ENCODE assay signal across 8 cellular contexts in genomic region chr3:37956353-37957184, GRCh38. TPM values are rescaled to one million over a fixed set of nuclear protein-coding genes. Genes with fewer than 3 reads are reported as not detected.
A peak's percentile ranks its signal among the peaks of the same experiment; 100 is the strongest.
DNase-seq lines count a peak whose midpoint lies in the region; ATAC-seq, FAIRE-seq and TF ChIP-seq lines count a peak whose summit lies in the region.

No MANE protein-coding gene starts in this region.

- H3K27ac Mint-ChIP-seq in natural killer cell treated with Interleukin-12 subunit alpha and Interleukin-12 subunit beta and Interleukin-15 and Interleukin-18, amount 100 ng/mL, for 72 hours: peak overlapping the region; percentile 49 to 62

- H3K4me2 ChIP-seq in HepG2 (ENCODE audit: low read depth, low read length): no peak overlapping the region

- no peak for FAIRE-seq in HepG2 (lab: Jason Lieb, UNC)

- no peak overlapping the region for H2AFZ ChIP-seq in HepG2 (ENCODE audit: low read length)

- POLR2A ChIA-PET in HepG2 (lab: Yijun Ruan, JAX): interaction anchor here (1.0 kb wide), 1 partner anchor 47 kb away, joined by 3 read pairs; no protein-coding TSS in a partner anchor

- H3K36me3 ChIP-seq in liver (ENCODE audit: control insufficient read depth in 4 of 4, insufficient read depth in 3 of 4, low read depth in 1 of 4, low read length in 3 of 4) (peaks cover 0 to 5% (median 1%) of the 10 kb centered on the region in 4 donors), HepG2 (replicated peaks in 1 of 2; ENCODE audit: control insufficient read depth in 1 of 2, insufficient read depth in 2 of 2, low read length in 2 of 2) (peaks cover 15 to 53% of the 10 kb centered on the region in 2 experiments), aorta (ENCODE audit: control insufficient read depth in 1 of 2, insufficient read depth in 2 of 2, low read length in 1 of 2) (no peaks in the 10 kb centered on the region)

- no peaks in the 10 kb centered on the region for H3K27me3 Mint-ChIP-seq in natural killer cell treated with Interleukin-12 subunit alpha and Interleukin-12 subunit beta and Interleukin-15 and Interleukin-18, amount 100 ng/mL, for 72 hours

- ATAC-seq in HepG2 (no peak), aorta (ENCODE audit: low FRiP score) (no peak), HG03039 (IDR thresholded peaks at IDR 0.05; ENCODE audit: unreplicated experiment) (no peak), HG02571 (IDR thresholded peaks at IDR 0.05; ENCODE audit: unreplicated experiment) (no peak)
- no peak for ATAC-seq in natural killer cell treated with Interleukin-12 subunit alpha and Interleukin-12 subunit beta and Interleukin-15 and Interleukin-18, amount 100 ng/mL, for 72 hours

- no peak for TF ChIP-seq POLR2A in HepG2 (IDR thresholded peaks at IDR 0.05; ENCODE audit: insufficient read depth in 1 of 2, low read depth in 2 of 2, low read length in 2 of 2)

- H4K20me1 ChIP-seq in HepG2 (ENCODE audit: insufficient read depth, low read length): no peaks in the 10 kb centered on the region

- H3K27me3 ChIP-seq in liver (ENCODE audit: control insufficient read depth in 4 of 4, insufficient read depth in 4 of 4, low read length in 3 of 4) (no peaks in the 10 kb centered on the region), HepG2 (ENCODE audit: control insufficient read depth in 1 of 2, insufficient read depth in 2 of 2, low read length in 2 of 2) (no peaks in the 10 kb centered on the region), aorta (ENCODE audit: control insufficient read depth in 1 of 2, insufficient read depth in 2 of 2, low read length in 1 of 2) (no peaks in the 10 kb centered on the region)

- TF ChIP-seq EP300 in HepG2 (IDR thresholded peaks at IDR 0.05; ENCODE audit: low read depth in 2 of 2, low read length in 2 of 2) (no peak), HepG2 (CRISPR knock-in tag; IDR thresholded peaks at IDR 0.05; ENCODE audit: borderline replicate concordance) (no peak)

- H3K9me3 ChIP-seq in liver (ENCODE audit: control insufficient read depth in 4 of 4, low read length in 3 of 4) (no peaks in the 10 kb centered on the region), HepG2 (ENCODE audit: low read length) (no peaks in the 10 kb centered on the region), aorta (ENCODE audit: control insufficient read depth, low read length) (no peaks in the 10 kb centered on the region)

- no peak overlapping the region for H3K27ac ChIP-seq in liver (ENCODE audit: low read depth in 1 of 2, low read length in 2 of 2)
- no peak overlapping the region for H3K27ac ChIP-seq in HepG2 (ENCODE audit: extremely low read length, insufficient read depth, low read length)
- H3K27ac ChIP-seq in coronary artery: peak overlapping the region; percentile 58 to 86
- H3K27ac ChIP-seq in aorta (ENCODE audit: low read depth in 1 of 2, low read length in 2 of 2): peak overlapping the region; percentile 74 to 84

- no peaks in the 10 kb centered on the region for H3K79me2 ChIP-seq in HepG2 (ENCODE audit: insufficient read depth, low read length)

- no TSS peak for BruUV-seq in HepG2 (replicated peaks; lab: Mats Ljungman, UMichigan)

- H3K4me3 Mint-ChIP-seq in natural killer cell treated with Interleukin-12 subunit alpha and Interleukin-12 subunit beta and Interleukin-15 and Interleukin-18, amount 100 ng/mL, for 72 hours: no peak overlapping the region

- CTCF ChIA-PET in HepG2 (lab: Yijun Ruan, JAX; ENCODE audit: low intra/inter-chr PET ratio, low total read pairs): no interaction called here

- no peak for DNase-seq in HepG2 (ENCODE audit: low spot score)
- no peak for DNase-seq in coronary artery (ENCODE audit: low spot score)
- DNase-seq in natural killer cell treated with Interleukin-12 subunit alpha and Interleukin-12 subunit beta and Interleukin-15 and Interleukin-18, amount 100 ng/mL, for 72 hours (ENCODE audit: low spot score): no peak
- no peak for DNase-seq in aorta
- no peak for DNase-seq in DMS79 (lab: John Stamatoyannopoulos, UW)

- 57% methylated on average over 2 of the region's 2 CpGs for WGBS in liver
- WGBS in HepG2 (ENCODE audit: low lambda C conversion rate): 95% methylated on average over 2 of the region's 2 CpGs
- 28 to 57% methylated on average over 2 of the region's 2 CpGs for WGBS in aorta, 2 donors

- in situ Hi-C loops in HepG2 (cut with HindIII; ENCODE audit: extremely low pct_ligation_motif_present, low pct_unique_long_range_greater_than_20kb): no loop called here

- H3K9me3 Mint-ChIP-seq in natural killer cell treated with Interleukin-12 subunit alpha and Interleukin-12 subunit beta and Interleukin-15 and Interleukin-18, amount 100 ng/mL, for 72 hours: no peaks in the 10 kb centered on the region

- TF ChIP-seq CTCF in liver (IDR thresholded peaks at IDR 0.05; ENCODE audit: low read depth, low read length, missing input control) (no peak), HepG2 (CRISPR knock-in tag; IDR thresholded peaks at IDR 0.05) (no peak), coronary artery (IDR thresholded peaks at IDR 0.05) (no peak)

- H3K4me1 ChIP-seq in liver (ENCODE audit: control insufficient read depth in 4 of 4, insufficient read depth in 4 of 4, low read length in 3 of 4): peaks cover 2 to 11% (median 4%) of the 10 kb centered on the region in 4 donors
- peaks cover 4% of the 10 kb centered on the region for H3K4me1 ChIP-seq in HepG2 (ENCODE audit: insufficient read depth, low read length)
- H3K4me1 ChIP-seq in aorta (ENCODE audit: control insufficient read depth in 1 of 2, insufficient read depth in 2 of 2, low read length in 2 of 2): peaks cover 3 to 4% of the 10 kb centered on the region in 2 donors

- no peak for TF ChIP-seq RAD21 in liver (IDR thresholded peaks at IDR 0.05)
- no peak for TF ChIP-seq RAD21 in HepG2 (CRISPR knock-in tag; IDR thresholded peaks at IDR 0.05)

- peaks cover 3 to 7% of the 10 kb centered on the region in 2 donors for H3K4me1 Mint-ChIP-seq in natural killer cell treated with Interleukin-12 subunit alpha and Interleukin-12 subunit beta and Interleukin-15 and Interleukin-18, amount 100 ng/mL, for 72 hours (ENCODE audit: low read depth in 2 of 2)

- H3K9ac ChIP-seq in liver (ENCODE audit: low read depth in 1 of 2, low read length in 2 of 2) (no peak overlapping the region), HepG2 (ENCODE audit: insufficient read depth, low read depth, low read length) (no peak overlapping the region)

- H3K36me3 Mint-ChIP-seq in natural killer cell treated with Interleukin-12 subunit alpha and Interleukin-12 subunit beta and Interleukin-15 and Interleukin-18, amount 100 ng/mL, for 72 hours: no peaks in the 10 kb centered on the region

- intact Hi-C loops in HepG2 (cut with micrococcal nuclease; ENCODE audit: unreplicated experiment) (no loop called here), aorta (cut with DNase I) (no loop called here)

- H3K4me3 ChIP-seq in liver (ENCODE audit: low read depth in 1 of 3, low read length in 3 of 3): no peak overlapping the region
- no peak overlapping the region for H3K4me3 ChIP-seq in HepG2 (replicated peaks in 1 of 3; ENCODE audit: insufficient read depth in 1 of 3, low read depth in 2 of 3, low read length in 3 of 3)
- no peak overlapping the region for H3K4me3 ChIP-seq in coronary artery
- H3K4me3 ChIP-seq in aorta (ENCODE audit: low read length in 2 of 2): no peak overlapping the region

TF ChIP-seq in liver, 16 proteins besides CTCF, POLR2A, EP300 and RAD21 (continues in another document):
- TF ChIP-seq TAF1 (conservative IDR thresholded peaks at IDR 0.05): no peak

TF ChIP-seq in HepG2, 621 proteins besides CTCF, POLR2A, EP300 and RAD21 (continues in another document):
- TF ChIP-seq FOXK2 (IDR thresholded peaks at IDR 0.05): no peak
- TF ChIP-seq, protein P1, sequence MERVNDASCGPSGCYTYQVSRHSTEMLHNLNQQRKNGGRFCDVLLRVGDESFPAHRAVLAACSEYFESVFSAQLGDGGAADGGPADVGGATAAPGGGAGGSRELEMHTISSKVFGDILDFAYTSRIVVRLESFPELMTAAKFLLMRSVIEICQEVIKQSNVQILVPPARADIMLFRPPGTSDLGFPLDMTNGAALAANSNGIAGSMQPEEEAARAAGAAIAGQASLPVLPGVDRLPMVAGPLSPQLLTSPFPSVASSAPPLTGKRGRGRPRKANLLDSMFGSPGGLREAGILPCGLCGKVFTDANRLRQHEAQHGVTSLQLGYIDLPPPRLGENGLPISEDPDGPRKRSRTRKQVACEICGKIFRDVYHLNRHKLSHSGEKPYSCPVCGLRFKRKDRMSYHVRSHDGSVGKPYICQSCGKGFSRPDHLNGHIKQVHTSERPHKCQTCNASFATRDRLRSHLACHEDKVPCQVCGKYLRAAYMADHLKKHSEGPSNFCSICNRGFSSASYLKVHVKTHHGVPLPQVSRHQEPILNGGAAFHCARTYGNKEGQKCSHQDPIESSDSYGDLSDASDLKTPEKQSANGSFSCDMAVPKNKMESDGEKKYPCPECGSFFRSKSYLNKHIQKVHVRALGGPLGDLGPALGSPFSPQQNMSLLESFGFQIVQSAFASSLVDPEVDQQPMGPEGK (CRISPR knock-in tag; IDR thresholded peaks at IDR 0.05): no peak

RNA-seq across cellular contexts. Expression of gene VILL, which starts 34.0 kb away (rescaled TPM):
- total RNA-seq in liver: 1 to 10 TPM; 2.2 to 3.5 TPM
- 1 to 10 TPM in 1 of 2 donors, under 1 TPM in 1; 0.88 to 1.1 TPM for polyA plus RNA-seq in liver
- total RNA-seq in HepG2 (2016; rRNA removed; fragmentation: Illumina TruSeq; extraction: Trizol): 3.2 and 4.0 TPM in 2 replicates
- 4.3 and 5.3 TPM in 2 replicates for total RNA-seq in HepG2 (2016; cell fraction: cytosol; rRNA removed; fragmentation: Illumina TruSeq; extraction: Trizol; ENCODE audit: low read depth)
- 2.3 and 4.1 TPM in 2 replicates for total RNA-seq in HepG2 (2016; cell fraction: insoluble cytoplasmic fraction; rRNA removed; fragmentation: Illumina TruSeq; extraction: Trizol)
- total RNA-seq in HepG2 (2016; cell fraction: membrane; rRNA removed; fragmentation: Illumina TruSeq; extraction: Trizol): 3.3 and 5.4 TPM in 2 replicates
- total RNA-seq in HepG2 (2016; cell fraction: nucleus; rRNA removed; fragmentation: Illumina TruSeq; extraction: Trizol): 2.0 and 2.1 TPM in 2 replicates
- polyA plus RNA-seq in HepG2 (2011; rRNA removed): 5.3 and 7.5 TPM in 2 replicates
- polyA plus RNA-seq in HepG2 (2011; cell fraction: cytosol; rRNA removed): 5.6 and 9.0 TPM in 2 replicates
- polyA plus RNA-seq in HepG2 (2011; cell fraction: nucleus; rRNA removed): 8.6 and 9.9 TPM in 2 replicates
- polyA plus RNA-seq in HepG2 (2012): 2.1 and 2.6 TPM in 2 replicates
- polyA plus RNA-seq in HepG2 (2016; cell fraction: cytosol; fragmentation: Illumina TruSeq; extraction: Trizol; ENCODE audit: low read depth): 4.2 and 6.5 TPM in 2 replicates
- 2.0 and 2.3 TPM in 2 replicates for polyA plus RNA-seq in HepG2 (2016; cell fraction: insoluble cytoplasmic fraction; fragmentation: Illumina TruSeq; extraction: Trizol; ENCODE audit: low read depth)
- polyA plus RNA-seq in HepG2 (2016; cell fraction: membrane; fragmentation: Illumina TruSeq; extraction: Trizol; ENCODE audit: low read depth): 3.5 and 5.1 TPM in 2 replicates
- 2.0 and 2.9 TPM in 2 replicates for polyA plus RNA-seq in HepG2 (2016; cell fraction: nucleus; fragmentation: Illumina TruSeq; extraction: Trizol; ENCODE audit: insufficient read depth, low read depth)
- polyA minus RNA-seq in HepG2 (2011; rRNA and poly(A)+ RNA removed; ENCODE audit: low replicate concordance): 1.2 and 3.8 TPM in 2 replicates
- polyA minus RNA-seq in HepG2 (2011; cell fraction: cytosol; rRNA and poly(A)+ RNA removed): 0.89 TPM in 1 of 2 replicates, not detected in the other
- 6.2 and 7.3 TPM in 2 replicates for polyA minus RNA-seq in HepG2 (2011; cell fraction: nucleus; rRNA and poly(A)+ RNA removed)
- total RNA-seq in natural killer cell treated with Interleukin-12 subunit alpha and Interleukin-12 subunit beta and Interleukin-15 and Interleukin-18, amount 100 ng/mL, for 72 hours: 10 to 100 TPM in 1 of 2 donors, 1 to 10 TPM in 1; 8.2 to 16.9 TPM
- total RNA-seq in aorta: 10 to 100 TPM in 1 of 2 donors, 1 to 10 TPM in 1; 3.9 to 10.9 TPM
- polyA plus RNA-seq in aorta: 10 to 100 TPM; 15.4 to 37.1 TPM

Comparison
In these comparisons a context has a peak if more than half of its experiments do, and no peak if none do; other contexts are left out.
1. H3K27ac ChIP-seq: peak in coronary artery (2 of 2) and aorta (2 of 2); none in liver (0 of 2) and HepG2 (single experiment).